ENCODE assay signal across 10 cellular contexts in the genomic region with DNA sequence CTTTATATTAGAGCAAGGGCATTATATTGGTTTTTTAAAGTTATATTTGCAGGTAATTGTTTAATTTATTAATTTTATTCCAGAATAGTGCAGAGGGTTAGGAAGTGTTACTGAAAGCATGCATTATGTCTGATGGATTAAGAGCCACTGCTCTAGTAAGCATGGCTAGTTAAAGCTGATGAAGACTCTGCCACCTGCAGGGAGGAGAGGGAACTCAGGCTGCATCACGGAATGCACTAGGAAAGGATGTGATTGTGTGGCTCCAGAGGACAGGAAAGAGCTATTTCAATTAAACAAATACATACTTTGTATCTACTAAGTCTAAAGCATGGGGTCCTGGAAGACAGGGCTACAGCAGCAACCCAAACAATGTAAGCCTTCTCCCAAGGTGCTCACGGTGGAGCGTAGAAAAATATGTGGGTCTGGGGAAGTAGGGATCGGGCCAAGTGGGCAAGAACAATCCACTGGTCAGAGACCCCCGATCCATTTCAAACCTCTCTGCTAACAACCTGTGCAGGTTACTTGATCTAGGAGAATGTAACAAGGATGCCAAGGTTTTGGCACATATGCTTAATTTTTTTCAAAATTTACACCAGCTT. TPM values are rescaled to one million over a fixed set of nuclear protein-coding genes. Genes with fewer than 3 reads are reported as not detected.
DNase-seq lines count a peak whose midpoint lies in the region; ATAC-seq, FAIRE-seq and TF ChIP-seq lines count a peak whose summit lies in the region.
"Had no signal": no experiment of that assay in that cellular context is flagged by ENCODE, and none has a peak within 500 bp of the region (broad histone marks: within the 10 kb centered on the region; RNA-seq: fewer than 3 reads in every experiment).

No MANE protein-coding gene starts in this region.

- ATAC-seq in HG03378 (IDR thresholded peaks at IDR 0.05; ENCODE audit: unreplicated experiment) = peak; percentile 51
- ATAC-seq in stimulated activated naive CD8-positive, alpha-beta T cell treated with anti-CD3 and anti-CD28 coated beads, Interleukin-15, amount 100 ng/mL, for 72 hours = no peak
- ATAC-seq in CD8-positive, alpha-beta T cell = no peak

- intact Hi-C loops in CD8-positive, alpha-beta T cell (cut with DNase I, micrococcal nuclease) = no loop called here

- no peak overlapping the region for H3K27ac Mint-ChIP-seq in stimulated activated naive CD8-positive, alpha-beta T cell treated with anti-CD3 and anti-CD28 coated beads, Interleukin-15, amount 100 ng/mL, for 72 hours
- no peak overlapping the region for H3K27ac Mint-ChIP-seq in CD8-positive, alpha-beta T cell

- H3K4me1 ChIP-seq in CD8-positive, alpha-beta T cell (ENCODE audit: insufficient read depth, low read length) = no peaks in the 10 kb centered on the region

- no peak for TF ChIP-seq CTCF in CD8-positive, alpha-beta T cell (IDR thresholded peaks at IDR 0.05)

- POLR2A ChIA-PET in CD8-positive, alpha-beta T cell (lab: Charles Lee) = no interaction called here

- FAIRE-seq in GM19239 (lab: Jason Lieb, UNC) = no peak

- no peaks in the 10 kb centered on the region for H3K4me1 Mint-ChIP-seq in stimulated activated naive CD8-positive, alpha-beta T cell treated with anti-CD3 and anti-CD28 coated beads, Interleukin-15, amount 100 ng/mL, for 72 hours
- no peaks in the 10 kb centered on the region for H3K4me1 Mint-ChIP-seq in CD8-positive, alpha-beta T cell (ENCODE audit: low read depth)

- no peak overlapping the region for H3K4me3 Mint-ChIP-seq in stimulated activated naive CD8-positive, alpha-beta T cell treated with anti-CD3 and anti-CD28 coated beads, Interleukin-15, amount 100 ng/mL, for 72 hours
- no peak overlapping the region for H3K4me3 Mint-ChIP-seq in CD8-positive, alpha-beta T cell

- peak; percentile 18 for DNase-seq in G401 (ENCODE audit: low spot score)
- DNase-seq in SKM-1 treated with dmso at 0.1 percent for 144 hours (lab: John Stamatoyannopoulos, UW; ENCODE audit: unreplicated experiment) = peak; percentile 4
- peak; percentile 56 for DNase-seq in glomerular visceral epithelial cell (ENCODE audit: extremely low spot score)
- DNase-seq in smooth muscle cell of the brain vasculature (ENCODE audit: low read depth, low spot score) = peak; percentile 13
- no peak for DNase-seq in stimulated activated naive CD8-positive, alpha-beta T cell treated with anti-CD3 and anti-CD28 coated beads, Interleukin-15, amount 100 ng/mL, for 72 hours
- no peak for DNase-seq in GM19239 (ENCODE audit: insufficient read length, low spot score)
- DNase-seq in CD8-positive, alpha-beta T cell = no peak

- in situ Hi-C loops in G401 (cut with HindIII; ENCODE audit: low sequenced_read_pairs) = no loop called here

- no peaks in the 10 kb centered on the region for H3K36me3 Mint-ChIP-seq in CD8-positive, alpha-beta T cell

- no peaks in the 10 kb centered on the region for H3K36me3 ChIP-seq in CD8-positive, alpha-beta T cell (ENCODE audit: insufficient read depth, low read length)

- H3K27me3 ChIP-seq in CD8-positive, alpha-beta T cell (ENCODE audit: insufficient read depth, low read length) = no peaks in the 10 kb centered on the region

- H3K9me3 ChIP-seq in CD8-positive, alpha-beta T cell (ENCODE audit: low read length) = no peaks in the 10 kb centered on the region

- CTCF ChIA-PET in CD8-positive, alpha-beta T cell (lab: Charles Lee) = no interaction called here

- no peak overlapping the region for H3K27ac ChIP-seq in CD8-positive, alpha-beta T cell (ENCODE audit: low read depth, low read length)
- H3K27ac ChIP-seq: SK-N-MC had no signal

- peaks cover 3 to 8% of the 10 kb centered on the region in 2 donors for H3K9me3 Mint-ChIP-seq in stimulated activated naive CD8-positive, alpha-beta T cell treated with anti-CD3 and anti-CD28 coated beads, Interleukin-15, amount 100 ng/mL, for 72 hours
- peaks cover 13% of the 10 kb centered on the region for H3K9me3 Mint-ChIP-seq in CD8-positive, alpha-beta T cell

- no peaks in the 10 kb centered on the region for H3K27me3 Mint-ChIP-seq in stimulated activated naive CD8-positive, alpha-beta T cell treated with anti-CD3 and anti-CD28 coated beads, Interleukin-15, amount 100 ng/mL, for 72 hours
- H3K27me3 Mint-ChIP-seq in CD8-positive, alpha-beta T cell (ENCODE audit: low read depth) = peaks cover 3% of the 10 kb centered on the region

- H3K4me3 ChIP-seq in CD8-positive, alpha-beta T cell (ENCODE audit: low read depth, low read length) = no peak overlapping the region
- H3K4me3 ChIP-seq: SK-N-MC had no signal

RNA-seq across cellular contexts. Expression of gene GRXCR2, which starts 15.3 kb away (rescaled TPM):
- not detected in 2 replicates for total RNA-seq in G401 (2014; rRNA removed; shearing (Covaris generic))
- not detected for total RNA-seq in CD8-positive, alpha-beta T cell
- total RNA-seq: skeletal muscle tissue had no signal

RNA-seq across cellular contexts. Expression of gene SH3RF2, which starts 48.3 kb away (rescaled TPM):
- total RNA-seq in G401 (2014; rRNA removed; shearing (Covaris generic)) = 11.1 and 14.6 TPM in 2 replicates
- total RNA-seq in CD8-positive, alpha-beta T cell = not detected

RNA-seq across cellular contexts. Expression of gene PRELID2, which starts 52.9 kb away (rescaled TPM):
- total RNA-seq in G401 (2014; rRNA removed; shearing (Covaris generic)) = 17.8 and 32.9 TPM in 2 replicates
- total RNA-seq in CD8-positive, alpha-beta T cell = under 1 TPM in 1 of 2 experiments, not detected in 1; 0.38 TPM

Comparison
In these comparisons a context has a peak if more than half of its experiments do, and no peak if none do; other contexts are left out.
1. DNase-seq: peak in G401 (single experiment), SKM-1 treated with dmso at 0.1 percent for 144 hours (single experiment), glomerular visceral epithelial cell (single experiment) and smooth muscle cell of the brain vasculature (single experiment); none in stimulated activated naive CD8-positive, alpha-beta T cell treated with anti-CD3 and anti-CD28 coated beads, Interleukin-15, amount 100 ng/mL, for 72 hours (0 of 2), GM19239 (single experiment) and CD8-positive, alpha-beta T cell (0 of 7).
2. RNA of gene SH3RF2, which starts 48.3 kb away (total RNA-seq): 11.1 to 14.6 TPM in G401; not detected in CD8-positive, alpha-beta T cell; every median in the first group is over 10 times any median in the second.
3. RNA of gene PRELID2, which starts 52.9 kb away (total RNA-seq): 17.8 to 32.9 TPM in G401; 0.38 TPM in CD8-positive, alpha-beta T cell; every median in the first group is over 10 times any median in the second.